ENCODE assay signal across 8 cellular contexts in genomic region chr18:40413160-40413559, GRCh38.
DNase-seq lines count a peak whose midpoint lies in the region; ATAC-seq and TF ChIP-seq lines count a peak whose summit lies in the region.

No MANE protein-coding gene starts in this region.

- ATAC-seq in foreskin keratinocyte (peak; percentile 65), HG03045 (IDR thresholded peaks at IDR 0.05; ENCODE audit: unreplicated experiment) (no peak), lower lobe of right lung (no peak)

- H3K27ac ChIP-seq in cardiac muscle cell (no peak overlapping the region), right atrium auricular region (no peak overlapping the region), foreskin keratinocyte (no peak overlapping the region), thyroid gland (no peak overlapping the region), lower lobe of right lung (no peak overlapping the region)

- H3K4me3 ChIP-seq in cardiac muscle cell (no peak overlapping the region), right atrium auricular region (no peak overlapping the region), NT2/D1 (ENCODE audit: insufficient read length, low read depth) (no peak overlapping the region), thyroid gland (replicated peaks in 1 of 3) (no peak overlapping the region), lower lobe of right lung (no peak overlapping the region)

- H3K4me1 ChIP-seq in cardiac muscle cell (ENCODE audit: low read depth), result peaks cover 10% of the 10 kb centered on the region
- no peaks in the 10 kb centered on the region for H3K4me1 ChIP-seq in right atrium auricular region
- H3K4me1 ChIP-seq in NT2/D1 (ENCODE audit: insufficient read depth, insufficient read length), result no peaks in the 10 kb centered on the region
- no peaks in the 10 kb centered on the region for H3K4me1 ChIP-seq in foreskin keratinocyte
- H3K4me1 ChIP-seq in thyroid gland, result no peaks in the 10 kb centered on the region
- H3K4me1 ChIP-seq in lower lobe of right lung, result no peaks in the 10 kb centered on the region

- TF ChIP-seq POLR2A in thyroid gland (IDR thresholded peaks at IDR 0.05), result no peak

- H3K9me3 ChIP-seq in cardiac muscle cell (ENCODE audit: low read depth), result no peaks in the 10 kb centered on the region
- H3K9me3 ChIP-seq in right atrium auricular region, result no peaks in the 10 kb centered on the region
- H3K9me3 ChIP-seq in NT2/D1 (ENCODE audit: insufficient read depth, low read length), result no peaks in the 10 kb centered on the region
- no peaks in the 10 kb centered on the region for H3K9me3 ChIP-seq in thyroid gland
- H3K9me3 ChIP-seq in lower lobe of right lung, result no peaks in the 10 kb centered on the region

- intact Hi-C loops in thyroid gland (cut with DNase I), result no loop called here
- intact Hi-C loops in lower lobe of right lung (cut with DNase I), result no loop called here

- peak; percentile 43 to 67 for DNase-seq in cardiac muscle cell (ENCODE audit: low read depth in 1 of 2, low spot score in 1 of 2)
- DNase-seq in right atrium auricular region (ENCODE audit: low spot score), result no peak
- peak; percentile 38 for DNase-seq in NT2/D1 (ENCODE audit: low read depth, low spot score)
- DNase-seq in foreskin keratinocyte, result peak; percentile 18 to 47
- DNase-seq in thyroid gland, result peak; percentile 48 to 52
- no peak for DNase-seq in lower lobe of right lung
- DNase-seq in DMS114 treated with DMSO at 0.1 percent for 48 hours (lab: John Stamatoyannopoulos, UW; ENCODE audit: unreplicated experiment), result no peak

- H3K27me3 ChIP-seq in cardiac muscle cell (no peaks in the 10 kb centered on the region), right atrium auricular region (no peaks in the 10 kb centered on the region), NT2/D1 (ENCODE audit: insufficient read depth, insufficient read length) (no peaks in the 10 kb centered on the region), foreskin keratinocyte (peaks cover under 1% of the 10 kb centered on the region), thyroid gland (no peaks in the 10 kb centered on the region), lower lobe of right lung (ENCODE audit: low read depth) (no peaks in the 10 kb centered on the region)

- 23 to 31% methylated on average over 3 of the region's 3 CpGs for WGBS in thyroid gland, 2 donors

- TF ChIP-seq CTCF in cardiac muscle cell (IDR thresholded peaks at IDR 0.05; ENCODE audit: low read depth, low read length), result peak; percentile 35
- no peak for TF ChIP-seq CTCF in right atrium auricular region (IDR thresholded peaks at IDR 0.05)
- TF ChIP-seq CTCF in foreskin keratinocyte (conservative IDR thresholded peaks at IDR 0.05), result peak; percentile 78
- peak in 5 of 6 experiments; percentile 13 to 83 (median 67) for TF ChIP-seq CTCF in thyroid gland (IDR thresholded peaks at IDR 0.05)
- TF ChIP-seq CTCF in lower lobe of right lung (IDR thresholded peaks at IDR 0.05), result no peak

- no peaks in the 10 kb centered on the region for H3K36me3 ChIP-seq in cardiac muscle cell
- H3K36me3 ChIP-seq in right atrium auricular region, result no peaks in the 10 kb centered on the region
- H3K36me3 ChIP-seq in NT2/D1 (ENCODE audit: insufficient read depth, insufficient read length, low read length), result no peaks in the 10 kb centered on the region
- no peaks in the 10 kb centered on the region for H3K36me3 ChIP-seq in thyroid gland
- no peaks in the 10 kb centered on the region for H3K36me3 ChIP-seq in lower lobe of right lung

- no peak overlapping the region for H3K9ac ChIP-seq in NT2/D1 (ENCODE audit: insufficient read length, low read depth)

Comparison
In these comparisons a context has a peak if more than half of its experiments do, and no peak if none do; other contexts are left out.
1. DNase-seq: peak in cardiac muscle cell (2 of 2), NT2/D1 (single experiment), foreskin keratinocyte (2 of 2) and thyroid gland (2 of 2); none in right atrium auricular region (single experiment), lower lobe of right lung (single experiment) and DMS114 treated with DMSO at 0.1 percent for 48 hours (single experiment).
2. CTCF ChIP-seq: peak in cardiac muscle cell (single experiment), foreskin keratinocyte (single experiment) and thyroid gland (5 of 6); none in right atrium auricular region (0 of 2) and lower lobe of right lung (single experiment).